In genomic region chr5:37834542-37835399, GRCh38 we compare ENCODE assay signal across 12 cellular contexts. TPM values are rescaled to one million over a fixed set of nuclear protein-coding genes. Genes with fewer than 3 reads are reported as not detected.
DNase-seq lines count a peak whose midpoint lies in the region; ATAC-seq and TF ChIP-seq lines count a peak whose summit lies in the region.
"Had no signal": no experiment of that assay in that cellular context is flagged by ENCODE, and none has a peak within 500 bp of the region (broad histone marks: within the 10 kb centered on the region; RNA-seq: fewer than 3 reads in every experiment).

No MANE protein-coding gene starts in this region.

- peak overlapping the region; percentile 82 for H3K4me2 ChIP-seq in trophoblast cell (ENCODE audit: low read length)

- H3K4me3 ChIP-seq in RWPE2 (ENCODE audit: severe bottlenecking) = no peak overlapping the region
- H3K4me3 ChIP-seq in trophoblast cell (ENCODE audit: low read depth, low read length) = peak overlapping the region; percentile 64

- H3K4me1 ChIP-seq in RWPE2 (ENCODE audit: insufficient read depth, poor library complexity, severe bottlenecking) (peaks cover 9% of the 10 kb centered on the region), trophoblast cell (ENCODE audit: control insufficient read depth in 1 of 2, insufficient read depth in 2 of 2, low read length in 2 of 2) (peaks cover 20 to 21% of the 10 kb centered on the region in 2 experiments)

- H3K36me3 ChIP-seq in RWPE2 (ENCODE audit: low read depth) (no peaks in the 10 kb centered on the region), trophoblast cell (ENCODE audit: control insufficient read depth in 1 of 2, insufficient read depth in 2 of 2, low read length in 2 of 2) (peaks cover 0 to 3% of the 10 kb centered on the region in 2 experiments)

- peak overlapping the region; percentile 93 for H3K18ac ChIP-seq in trophoblast cell (ENCODE audit: low read length)

- peak overlapping the region; percentile 79 for H3K9ac ChIP-seq in trophoblast cell (ENCODE audit: low read length)

- H2BK5ac ChIP-seq in trophoblast cell (ENCODE audit: low read depth, low read length, poor library complexity) = peak overlapping the region; percentile 52

- ATAC-seq in RWPE2 (ENCODE audit: low read depth) = 0 out of 3 replicates have a peak, but pooled peaks have one; percentile 3
- no peak for ATAC-seq in GM21447 (IDR thresholded peaks at IDR 0.05; ENCODE audit: unreplicated experiment)
- ATAC-seq in GM18520 (IDR thresholded peaks at IDR 0.05; ENCODE audit: unreplicated experiment) = no peak

- H3K9me3 ChIP-seq in RWPE2 (ENCODE audit: severe bottlenecking) (no peaks in the 10 kb centered on the region), trophoblast cell (ENCODE audit: insufficient read depth, low read depth, low read length) (peaks cover 2% of the 10 kb centered on the region)

- H3K23ac ChIP-seq in trophoblast cell (ENCODE audit: low read length) = no peak overlapping the region

- peak overlapping the region; percentile 55 for H2BK12ac ChIP-seq in trophoblast cell (ENCODE audit: low read length)

- H3K79me1 ChIP-seq in trophoblast cell (ENCODE audit: low read length) = peaks cover 49% of the 10 kb centered on the region

- peak overlapping the region; percentile 16 for H4K12ac ChIP-seq in trophoblast cell (ENCODE audit: low read depth, low read length)

- H3K14ac ChIP-seq in trophoblast cell (ENCODE audit: low read length) = peak overlapping the region; percentile 93

- H4K8ac ChIP-seq in trophoblast cell (ENCODE audit: low read depth, low read length) = peak overlapping the region; percentile 64

- H3K27me3 ChIP-seq in RWPE2 (ENCODE audit: insufficient read depth, poor library complexity, severe bottlenecking) = peaks cover 62% of the 10 kb centered on the region
- H3K27me3 ChIP-seq in trophoblast cell (ENCODE audit: insufficient read depth, low read length) = peaks cover 30% of the 10 kb centered on the region

- H3K79me2 ChIP-seq in trophoblast cell (ENCODE audit: control insufficient read depth, insufficient read depth, low read length, poor library complexity) = peaks cover 23% of the 10 kb centered on the region

- peak overlapping the region; percentile 65 for H3K4ac ChIP-seq in trophoblast cell (ENCODE audit: low read depth, low read length)

- H2AFZ ChIP-seq in trophoblast cell (ENCODE audit: insufficient read depth, low read length, poor library complexity) = peak overlapping the region; percentile 15

- WGBS in trophoblast cell (ENCODE audit: extremely low coverage, insufficient coverage, insufficient read length) = no CpG with 5 or more reads among the region's 65 CpGs

- H3K27ac ChIP-seq in RWPE2 (ENCODE audit: poor library complexity, severe bottlenecking) = no peak overlapping the region
- H3K27ac ChIP-seq in trophoblast cell (ENCODE audit: low read depth, low read length) = peak overlapping the region; percentile 86
- H3K27ac ChIP-seq: epithelial cell of prostate, HL-60 had no signal

- peak; percentile 29 for DNase-seq in EH (ENCODE audit: low read depth)
- no peak for DNase-seq in RWPE2 (ENCODE audit: low spot score)
- DNase-seq in globus pallidus (ENCODE audit: low spot score) = peak; percentile 36
- DNase-seq in trophoblast cell = no peak
- no peak for DNase-seq in NOMO-1 treated with dmso at 0.1 percent for 144 hours (lab: John Stamatoyannopoulos, UW; ENCODE audit: unreplicated experiment)
- DNase-seq in NCI-H1048 (lab: John Stamatoyannopoulos, UW) = no peak
- DNase-seq: activated CD4-positive, alpha-beta T cell treated with anti-CD3 and anti-CD28 coated beads, Interleukin-2, amount 50 U/mL, for 4 hours; NCI-H187 treated with DMSO at 0.1 percent for 48 hours had no signal

- peak overlapping the region; percentile 11 for H2AK5ac ChIP-seq in trophoblast cell (ENCODE audit: low read length)

- peak overlapping the region; percentile 78 for H2BK120ac ChIP-seq in trophoblast cell (ENCODE audit: insufficient read depth, low read length, poor library complexity)

- H4K91ac ChIP-seq in trophoblast cell (ENCODE audit: low read depth, low read length) = peak overlapping the region; percentile 89

- TF ChIP-seq CTCF in RWPE2 (IDR thresholded peaks at IDR 0.05; ENCODE audit: poor library complexity, severe bottlenecking) = no peak

RNA-seq across cellular contexts. Expression of gene GDNF, which starts 5.1 kb away (rescaled TPM):
- polyA plus RNA-seq in trophoblast cell (2013) = 7.6 and 8.4 TPM in 2 replicates

Comparison
In these comparisons a context has a peak if more than half of its experiments do, and no peak if none do; other contexts are left out.
1. DNase-seq: peak in EH (single experiment) and globus pallidus (single experiment); none in RWPE2 (single experiment), trophoblast cell (0 of 2), NOMO-1 treated with dmso at 0.1 percent for 144 hours (single experiment) and NCI-H1048 (single experiment).